In genomic region chr6:3020976-3021598, GRCh38 we compare ENCODE assay signal across 1 cellular context.
TF ChIP-seq lines count a peak whose summit lies in the region.

No MANE protein-coding gene starts in this region.

TF ChIP-seq in K562, 482 proteins besides CTCF, POLR2A, EP300 and RAD21:
- TF ChIP-seq PRDM10 (IDR thresholded peaks at IDR 0.05; ENCODE audit: partially characterized antibody) (peak; percentile 79), POLR2B (IDR thresholded peaks at IDR 0.05; ENCODE audit: low read depth, partially characterized antibody) (peak; percentile 59), TCF15 (CRISPR knock-in tag; IDR thresholded peaks at IDR 0.05) (0 out of 2 replicates have a peak, but pooled peaks have one; percentile 24), MTA3 (IDR thresholded peaks at IDR 0.05; ENCODE audit: borderline replicate concordance) (0 out of 2 replicates have a peak, but pooled peaks have one; percentile 17), SUPT5H (IDR thresholded peaks at IDR 0.05) (peak; percentile 58), ERF (CRISPR knock-in tag; IDR thresholded peaks at IDR 0.05) (0 out of 2 replicates have a peak, but pooled peaks have one; percentile 20)
TF ChIP-seq in K562: peak in this region for 6; not testable (repeated sequence) for 476.
